8 cellular contexts compared by ENCODE assay signal in genomic region chr12:27012982-27013255, GRCh38. TPM values are rescaled to one million over a fixed set of nuclear protein-coding genes. Genes with fewer than 3 reads are reported as not detected.
DNase-seq lines count a peak whose midpoint lies in the region; ATAC-seq and TF ChIP-seq lines count a peak whose summit lies in the region.

No MANE protein-coding gene starts in this region.

- H3K9me3 ChIP-seq in BLaER1 (no peaks in the 10 kb centered on the region), HUES6 (ENCODE audit: control insufficient read depth, insufficient read depth, low read depth, low read length) (no peaks in the 10 kb centered on the region)

- H3K27me3 Mint-ChIP-seq in mesothelial cell of epicardium (ENCODE audit: low read depth): no peaks in the 10 kb centered on the region

- H3K27me3 ChIP-seq in BLaER1 (no peaks in the 10 kb centered on the region), HUES6 (ENCODE audit: control insufficient read depth, insufficient read depth, low read length) (no peaks in the 10 kb centered on the region)

- peaks cover 60% of the 10 kb centered on the region for H3K4me1 ChIP-seq in BLaER1
- H3K4me1 ChIP-seq in HUES6 (ENCODE audit: control insufficient read depth, insufficient read depth, low read length): peaks cover 28% of the 10 kb centered on the region

- H3K9ac ChIP-seq in BLaER1: peak overlapping the region; percentile 86
- peak overlapping the region; percentile 82 for H3K9ac ChIP-seq in HUES6 (ENCODE audit: low read length)

- H3K27ac Mint-ChIP-seq in mesothelial cell of epicardium: peak overlapping the region; percentile 96

- no peak for DNase-seq in astrocyte of the spinal cord (ENCODE audit: low read depth, low spot score)
- DNase-seq in mesothelial cell of epicardium (ENCODE audit: low spot score in 2 of 2, unreplicated experiment in 2 of 2): no peak
- no peak for DNase-seq in activated effector memory CD4-positive, alpha-beta T cell treated with anti-CD3 and anti-CD28 coated beads, Interleukin-2, amount 50 U/mL, for 16 hours
- DNase-seq in GF-D8 (lab: John Stamatoyannopoulos, UW): no peak

- H3K36me3 Mint-ChIP-seq in mesothelial cell of epicardium: no peaks in the 10 kb centered on the region

- H3K4me3 ChIP-seq in BLaER1 (peak overlapping the region; percentile 94), HUES6 (ENCODE audit: low read depth, low read length) (peak overlapping the region; percentile 97), astrocyte of the spinal cord (ENCODE audit: low read depth, low read length) (peak overlapping the region; percentile 73)

- H3K36me3 ChIP-seq in BLaER1: 0 out of 2 replicates have a peak, but pooled peaks cover 5% of the 10 kb centered on the region
- H3K36me3 ChIP-seq in HUES6 (ENCODE audit: control insufficient read depth, insufficient read depth, low read length): no peaks in the 10 kb centered on the region

- H3K4me1 Mint-ChIP-seq in mesothelial cell of epicardium: peaks cover 55% of the 10 kb centered on the region

- no peak for ATAC-seq in GM21619 (IDR thresholded peaks at IDR 0.05; ENCODE audit: unreplicated experiment)
- no peak for ATAC-seq in GM19395 (IDR thresholded peaks at IDR 0.05; ENCODE audit: unreplicated experiment)

- H3K27ac ChIP-seq in BLaER1 (no peak overlapping the region), HUES6 (ENCODE audit: low read depth, low read length) (no peak overlapping the region)

- TF ChIP-seq CTCF in astrocyte of the spinal cord (IDR thresholded peaks at IDR 0.05; ENCODE audit: low read depth, low read length) (no peak), mesothelial cell of epicardium (IDR thresholded peaks at IDR 0.05; ENCODE audit: unreplicated experiment) (no peak)

- peak overlapping the region; percentile 89 for H3K4me2 ChIP-seq in BLaER1

- H3K4me3 Mint-ChIP-seq in mesothelial cell of epicardium: peak overlapping the region; percentile 84

- 0 out of 2 replicates have a peak, but pooled peaks cover 5% of the 10 kb centered on the region for H4K20me1 ChIP-seq in BLaER1

- H3K9me3 Mint-ChIP-seq in mesothelial cell of epicardium: no peaks in the 10 kb centered on the region

- in situ Hi-C loops in astrocyte of the spinal cord (cut with HindIII; ENCODE audit: low sequenced_read_pairs): no loop called here

RNA-seq across cellular contexts. Expression of gene TM7SF3, which starts 1.3 kb away (rescaled TPM):
- 60.9 to 70.5 TPM (median 67.8 TPM) in 3 replicates for total RNA-seq in mesothelial cell of epicardium

RNA-seq across cellular contexts. Expression of gene MED21, which starts 9.4 kb away (rescaled TPM):
- 52.3 to 55.1 TPM (median 52.4 TPM) in 3 replicates for total RNA-seq in mesothelial cell of epicardium
